ENCODE assay signal across 11 cellular contexts in genomic region chr17:59093702-59094231, GRCh38. TPM values are rescaled to one million over a fixed set of nuclear protein-coding genes. Genes with fewer than 3 reads are reported as not detected.
DNase-seq lines count a peak whose midpoint lies in the region; ATAC-seq, FAIRE-seq and TF ChIP-seq lines count a peak whose summit lies in the region.
"Had no signal": no experiment of that assay in that cellular context is flagged by ENCODE, and none has a peak within 500 bp of the region (broad histone marks: within the 10 kb centered on the region; RNA-seq: fewer than 3 reads in every experiment).

No MANE protein-coding gene starts in this region.

- DNase-seq in HK-2 (ENCODE audit: unreplicated experiment) (peak; percentile 65), astrocyte (ENCODE audit: low read depth) (peak; percentile 92), hepatocyte (ENCODE audit: low spot score) (peak; percentile 22), thoracic aorta (ENCODE audit: low spot score) (no peak), GDM1 (lab: John Stamatoyannopoulos, UW) (no peak), small intestine (no peak)
- no peak for DNase-seq in CD8-positive, alpha-beta T cell
- DNase-seq: amygdala had no signal

- H4K20me1 ChIP-seq in astrocyte (ENCODE audit: insufficient read depth, low read length) (peaks cover 3% of the 10 kb centered on the region), hepatocyte (ENCODE audit: insufficient read depth, poor library complexity, severe bottlenecking) (no peaks in the 10 kb centered on the region)

- H3K4me3 ChIP-seq in astrocyte (ENCODE audit: insufficient read depth, low read depth, low read length) (peak overlapping the region; percentile 55), hepatocyte (no peak overlapping the region), thoracic aorta (peak overlapping the region; percentile 48), small intestine (ENCODE audit: low read depth in 1 of 2, low read length in 2 of 2) (no peak overlapping the region)
- no peak overlapping the region for H3K4me3 ChIP-seq in CD8-positive, alpha-beta T cell (ENCODE audit: low read depth, low read length)

- peak overlapping the region; percentile 45 for H2AFZ ChIP-seq in astrocyte (ENCODE audit: low read depth, low read length)
- H2AFZ ChIP-seq in hepatocyte = no peak overlapping the region

- no peaks in the 10 kb centered on the region for H3K27me3 Mint-ChIP-seq in astrocyte (ENCODE audit: low read depth, unreplicated experiment)
- no peaks in the 10 kb centered on the region for H3K27me3 Mint-ChIP-seq in CD8-positive, alpha-beta T cell (ENCODE audit: low read depth)

- ATAC-seq in thoracic aorta (ENCODE audit: insufficient number of reproducible peaks, low FRiP score, low read depth) (peak; percentile 79), GM21825 (IDR thresholded peaks at IDR 0.05; ENCODE audit: unreplicated experiment) (no peak)
- ATAC-seq in CD8-positive, alpha-beta T cell = no peak

- CTCF ChIA-PET in CD8-positive, alpha-beta T cell (lab: Charles Lee) = no interaction called here

- intact Hi-C loops in CD8-positive, alpha-beta T cell (cut with DNase I, micrococcal nuclease) = no loop called here

- peak overlapping the region; percentile 97 for H3K27ac Mint-ChIP-seq in astrocyte (ENCODE audit: unreplicated experiment)
- no peak overlapping the region for H3K27ac Mint-ChIP-seq in CD8-positive, alpha-beta T cell
- H3K27ac Mint-ChIP-seq: T-helper 1 cell treated with Interleukin-12 subunit alpha and Interleukin-12 subunit beta and Interleukin-4 antibody, amounts not matched to agents 30 μg/mL and 1 μg/mL, for 36 hours had no signal

- H3K4me1 ChIP-seq in astrocyte (ENCODE audit: insufficient read depth, low read length) (peaks cover 28% of the 10 kb centered on the region), hepatocyte (ENCODE audit: insufficient read depth) (no peaks in the 10 kb centered on the region), thoracic aorta (ENCODE audit: control insufficient read depth in 1 of 2, low read depth in 2 of 2) (peaks cover 16 to 22% of the 10 kb centered on the region in 2 donors), small intestine (ENCODE audit: control insufficient read depth in 2 of 2, insufficient read depth in 1 of 2, low read depth in 1 of 2, low read length in 1 of 2) (peaks cover 0 to 4% of the 10 kb centered on the region in 2 donors)
- H3K4me1 ChIP-seq in CD8-positive, alpha-beta T cell (ENCODE audit: insufficient read depth, low read length) = no peaks in the 10 kb centered on the region

- H3K36me3 Mint-ChIP-seq in astrocyte (ENCODE audit: low read depth, unreplicated experiment) = peaks cover 5% of the 10 kb centered on the region
- peaks cover 42% of the 10 kb centered on the region for H3K36me3 Mint-ChIP-seq in CD8-positive, alpha-beta T cell

- FAIRE-seq in astrocyte (lab: Jason Lieb, UNC) (no peak), small intestine (lab: Jason Lieb, UNC) (no peak)

- POLR2A ChIA-PET in CD8-positive, alpha-beta T cell (lab: Charles Lee) = no interaction called here

- H3K9me2 ChIP-seq in hepatocyte (replicated peaks; ENCODE audit: insufficient read depth) = no peaks in the 10 kb centered on the region

- H3K4me2 ChIP-seq in astrocyte (ENCODE audit: low read length) = peak overlapping the region; percentile 87
- H3K4me2 ChIP-seq in hepatocyte = peak overlapping the region; percentile 65

- H3K36me3 ChIP-seq in astrocyte (ENCODE audit: insufficient read depth, low read length) = peaks cover 5% of the 10 kb centered on the region
- no peaks in the 10 kb centered on the region for H3K36me3 ChIP-seq in hepatocyte (replicated peaks; ENCODE audit: insufficient read depth, low read depth)
- peaks cover 6% of the 10 kb centered on the region for H3K36me3 ChIP-seq in thoracic aorta
- H3K36me3 ChIP-seq in CD8-positive, alpha-beta T cell (ENCODE audit: insufficient read depth, low read length) = peaks cover 5% of the 10 kb centered on the region
- H3K36me3 ChIP-seq in small intestine (ENCODE audit: control insufficient read depth in 2 of 2, insufficient read depth in 2 of 2, low read length in 2 of 2) = peaks cover 2 to 6% of the 10 kb centered on the region in 2 donors

- WGBS in hepatocyte (ENCODE audit: low lambda C conversion rate, missing lambda C conversion rate) = 42% methylated on average over 8 of the region's 8 CpGs
- 48 to 76% (median 66%) methylated on average over 8 of the region's 8 CpGs for WGBS in small intestine, 3 donors

- peaks cover 15% of the 10 kb centered on the region for H3K4me1 Mint-ChIP-seq in astrocyte (ENCODE audit: low read depth, unreplicated experiment)
- H3K4me1 Mint-ChIP-seq in CD8-positive, alpha-beta T cell (ENCODE audit: low read depth) = peaks cover 17% of the 10 kb centered on the region

- peaks cover 37% of the 10 kb centered on the region for H3K79me2 ChIP-seq in astrocyte (ENCODE audit: insufficient read depth, low read length)
- peaks cover 30% of the 10 kb centered on the region for H3K79me2 ChIP-seq in hepatocyte

- H3K27ac ChIP-seq in astrocyte (ENCODE audit: low read depth, low read length) (peak overlapping the region; percentile 92), hepatocyte (peak overlapping the region; percentile 62), thoracic aorta (peak overlapping the region; percentile 25 to 39), small intestine (ENCODE audit: low read depth in 1 of 2, low read length in 1 of 2) (no peak overlapping the region)
- no peak overlapping the region for H3K27ac ChIP-seq in CD8-positive, alpha-beta T cell (ENCODE audit: low read depth, low read length)
- H3K27ac ChIP-seq: neutrophil had no signal

- no peak overlapping the region for H3K4me3 Mint-ChIP-seq in astrocyte (ENCODE audit: unreplicated experiment)
- no peak overlapping the region for H3K4me3 Mint-ChIP-seq in CD8-positive, alpha-beta T cell
- H3K4me3 Mint-ChIP-seq: T-helper 1 cell treated with Interleukin-12 subunit alpha and Interleukin-12 subunit beta and Interleukin-4 antibody, amounts not matched to agents 30 μg/mL and 1 μg/mL, for 36 hours had no signal

- no peaks in the 10 kb centered on the region for H3K9me3 Mint-ChIP-seq in astrocyte (ENCODE audit: unreplicated experiment)
- H3K9me3 Mint-ChIP-seq in CD8-positive, alpha-beta T cell = no peaks in the 10 kb centered on the region
- H3K9me3 Mint-ChIP-seq: T-helper 1 cell treated with Interleukin-12 subunit alpha and Interleukin-12 subunit beta and Interleukin-4 antibody, amounts not matched to agents 30 μg/mL and 1 μg/mL, for 36 hours had no signal

- peak overlapping the region; percentile 88 for H3K9ac ChIP-seq in astrocyte (ENCODE audit: low read length)

- no peaks in the 10 kb centered on the region for H3K9me3 ChIP-seq in astrocyte (ENCODE audit: insufficient read depth, low read depth, low read length)
- H3K9me3 ChIP-seq in hepatocyte (ENCODE audit: low read depth) = no peaks in the 10 kb centered on the region
- no peaks in the 10 kb centered on the region for H3K9me3 ChIP-seq in thoracic aorta
- H3K9me3 ChIP-seq in CD8-positive, alpha-beta T cell (ENCODE audit: low read length) = no peaks in the 10 kb centered on the region
- no peaks in the 10 kb centered on the region for H3K9me3 ChIP-seq in small intestine (ENCODE audit: control insufficient read depth, low read depth)
- H3K9me3 ChIP-seq: neutrophil had no signal

- H3K27me3 ChIP-seq in astrocyte (ENCODE audit: insufficient read depth, low read length) = no peaks in the 10 kb centered on the region
- no peaks in the 10 kb centered on the region for H3K27me3 ChIP-seq in hepatocyte
- H3K27me3 ChIP-seq in thoracic aorta (replicated peaks; ENCODE audit: insufficient read depth) = no peaks in the 10 kb centered on the region
- no peaks in the 10 kb centered on the region for H3K27me3 ChIP-seq in CD8-positive, alpha-beta T cell (ENCODE audit: insufficient read depth, low read length)
- H3K27me3 ChIP-seq in small intestine (ENCODE audit: control insufficient read depth in 2 of 2, insufficient read depth in 2 of 2, low read length in 2 of 2) = no peaks in the 10 kb centered on the region
- H3K27me3 ChIP-seq: neutrophil had no signal

- TF ChIP-seq CTCF in astrocyte (IDR thresholded peaks at IDR 0.05; ENCODE audit: insufficient read depth, low read depth, low read length) (no peak), hepatocyte (IDR thresholded peaks at IDR 0.05; ENCODE audit: poor library complexity) (no peak), thoracic aorta (IDR thresholded peaks at IDR 0.05) (no peak)
- TF ChIP-seq CTCF in CD8-positive, alpha-beta T cell (IDR thresholded peaks at IDR 0.05) = no peak

RNA-seq across cellular contexts. Expression of gene TRIM37, which starts 12.9 kb away (rescaled TPM):
- total RNA-seq in astrocyte = 23.2 and 25.4 TPM in 2 replicates
- 20.3 and 22.8 TPM in 2 replicates for total RNA-seq in hepatocyte
- 9.7 and 11.3 TPM in 2 replicates for polyA plus RNA-seq in hepatocyte
- 10 to 100 TPM; 17.9 to 26.5 TPM for total RNA-seq in thoracic aorta
- total RNA-seq in CD8-positive, alpha-beta T cell = 10 to 100 TPM; 17.7 to 20.9 TPM
- polyA plus RNA-seq in small intestine = 10 to 100 TPM in 1 of 3 donors, 1 to 10 TPM in 2; 5.6 to 11.3 (median 5.9) TPM

Comparison
In these comparisons a context has a peak if more than half of its experiments do, and no peak if none do; other contexts are left out.
1. DNase-seq: peak in HK-2 (single experiment), astrocyte (single experiment) and hepatocyte (single experiment); none in thoracic aorta (single experiment), CD8-positive, alpha-beta T cell (0 of 7), GDM1 (single experiment) and small intestine (single experiment).
2. H3K27ac ChIP-seq: peak in astrocyte (single experiment), hepatocyte (single experiment) and thoracic aorta (2 of 2); none in CD8-positive, alpha-beta T cell (single experiment) and small intestine (0 of 2).
3. H3K4me3 ChIP-seq: peak in astrocyte (single experiment) and thoracic aorta (single experiment); none in hepatocyte (single experiment), CD8-positive, alpha-beta T cell (single experiment) and small intestine (0 of 2).